Comparison of ENCODE assay signal across 1 cellular context in the genomic region with DNA sequence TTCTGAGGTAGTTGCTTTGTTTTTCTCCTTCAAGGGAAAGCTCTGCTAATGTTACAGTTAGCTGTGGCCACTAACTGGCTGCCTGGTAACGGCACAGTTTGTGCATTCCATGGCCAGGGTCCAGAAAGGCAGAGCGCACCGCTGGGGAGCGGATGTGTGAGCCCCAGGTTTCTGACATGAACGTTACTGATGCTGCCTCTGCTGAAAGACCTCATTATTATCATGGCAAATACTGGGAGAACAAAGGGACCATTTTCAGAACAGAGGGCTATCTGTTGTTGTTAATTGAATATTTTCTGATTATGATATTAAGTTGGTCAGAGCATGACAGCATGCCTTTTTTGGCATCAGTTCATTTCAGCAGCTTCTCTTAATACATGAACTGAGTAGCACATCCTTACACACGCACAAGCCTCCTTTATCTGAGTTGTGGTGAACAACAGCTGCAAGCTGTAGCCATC.
TF ChIP-seq lines count a peak whose summit lies in the region.

No MANE protein-coding gene starts in this region.

TF ChIP-seq in HepG2, 621 proteins besides CTCF, POLR2A, EP300 and RAD21 (continued from another document):
- TF ChIP-seq, protein P1, sequence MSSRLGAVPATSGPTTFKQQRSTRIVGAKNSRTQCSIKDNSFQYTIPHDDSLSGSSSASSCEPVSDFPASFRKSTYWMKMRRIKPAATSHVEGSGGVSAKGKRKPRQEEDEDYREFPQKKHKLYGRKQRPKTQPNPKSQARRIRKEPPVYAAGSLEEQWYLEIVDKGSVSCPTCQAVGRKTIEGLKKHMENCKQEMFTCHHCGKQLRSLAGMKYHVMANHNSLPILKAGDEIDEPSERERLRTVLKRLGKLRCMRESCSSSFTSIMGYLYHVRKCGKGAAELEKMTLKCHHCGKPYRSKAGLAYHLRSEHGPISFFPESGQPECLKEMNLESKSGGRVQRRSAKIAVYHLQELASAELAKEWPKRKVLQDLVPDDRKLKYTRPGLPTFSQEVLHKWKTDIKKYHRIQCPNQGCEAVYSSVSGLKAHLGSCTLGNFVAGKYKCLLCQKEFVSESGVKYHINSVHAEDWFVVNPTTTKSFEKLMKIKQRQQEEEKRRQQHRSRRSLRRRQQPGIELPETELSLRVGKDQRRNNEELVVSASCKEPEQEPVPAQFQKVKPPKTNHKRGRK (CRISPR knock-in tag; IDR thresholded peaks at IDR 0.05) = no peak
- TF ChIP-seq SYNCRIP (IDR thresholded peaks at IDR 0.05; ENCODE audit: insufficient read depth, low read depth, low read length) (no peak), AKAP8 (CRISPR knock-in tag; IDR thresholded peaks at IDR 0.05) (no peak), DNMT3B (CRISPR knock-in tag; conservative IDR thresholded peaks at IDR 0.05) (no peak), JUNB (CRISPR knock-in tag; IDR thresholded peaks at IDR 0.05; ENCODE audit: borderline replicate concordance) (no peak), IKZF1 (IDR thresholded peaks at IDR 0.05) (no peak), WIZ (CRISPR knock-in tag; IDR thresholded peaks at IDR 0.05) (no peak), MZF1 (CRISPR knock-in tag; IDR thresholded peaks at IDR 0.05; ENCODE audit: borderline replicate concordance) (no peak)
- TF ChIP-seq, protein P2, sequence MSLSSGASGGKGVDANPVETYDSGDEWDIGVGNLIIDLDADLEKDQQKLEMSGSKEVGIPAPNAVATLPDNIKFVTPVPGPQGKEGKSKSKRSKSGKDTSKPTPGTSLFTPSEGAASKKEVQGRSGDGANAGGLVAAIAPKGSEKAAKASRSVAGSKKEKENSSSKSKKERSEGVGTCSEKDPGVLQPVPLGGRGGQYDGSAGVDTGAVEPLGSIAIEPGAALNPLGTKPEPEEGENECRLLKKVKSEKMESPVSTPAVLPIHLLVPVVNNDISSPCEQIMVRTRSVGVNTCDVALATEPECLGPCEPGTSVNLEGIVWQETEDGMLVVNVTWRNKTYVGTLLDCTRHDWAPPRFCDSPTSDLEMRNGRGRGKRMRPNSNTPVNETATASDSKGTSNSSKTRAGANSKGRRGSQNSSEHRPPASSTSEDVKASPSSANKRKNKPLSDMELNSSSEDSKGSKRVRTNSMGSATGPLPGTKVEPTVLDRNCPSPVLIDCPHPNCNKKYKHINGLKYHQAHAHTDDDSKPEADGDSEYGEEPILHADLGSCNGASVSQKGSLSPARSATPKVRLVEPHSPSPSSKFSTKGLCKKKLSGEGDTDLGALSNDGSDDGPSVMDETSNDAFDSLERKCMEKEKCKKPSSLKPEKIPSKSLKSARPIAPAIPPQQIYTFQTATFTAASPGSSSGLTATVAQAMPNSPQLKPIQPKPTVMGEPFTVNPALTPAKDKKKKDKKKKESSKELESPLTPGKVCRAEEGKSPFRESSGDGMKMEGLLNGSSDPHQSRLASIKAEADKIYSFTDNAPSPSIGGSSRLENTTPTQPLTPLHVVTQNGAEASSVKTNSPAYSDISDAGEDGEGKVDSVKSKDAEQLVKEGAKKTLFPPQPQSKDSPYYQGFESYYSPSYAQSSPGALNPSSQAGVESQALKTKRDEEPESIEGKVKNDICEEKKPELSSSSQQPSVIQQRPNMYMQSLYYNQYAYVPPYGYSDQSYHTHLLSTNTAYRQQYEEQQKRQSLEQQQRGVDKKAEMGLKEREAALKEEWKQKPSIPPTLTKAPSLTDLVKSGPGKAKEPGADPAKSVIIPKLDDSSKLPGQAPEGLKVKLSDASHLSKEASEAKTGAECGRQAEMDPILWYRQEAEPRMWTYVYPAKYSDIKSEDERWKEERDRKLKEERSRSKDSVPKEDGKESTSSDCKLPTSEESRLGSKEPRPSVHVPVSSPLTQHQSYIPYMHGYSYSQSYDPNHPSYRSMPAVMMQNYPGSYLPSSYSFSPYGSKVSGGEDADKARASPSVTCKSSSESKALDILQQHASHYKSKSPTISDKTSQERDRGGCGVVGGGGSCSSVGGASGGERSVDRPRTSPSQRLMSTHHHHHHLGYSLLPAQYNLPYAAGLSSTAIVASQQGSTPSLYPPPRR (CRISPR knock-in tag; IDR thresholded peaks at IDR 0.05; ENCODE audit: borderline replicate concordance) = no peak
- TF ChIP-seq, protein P3, sequence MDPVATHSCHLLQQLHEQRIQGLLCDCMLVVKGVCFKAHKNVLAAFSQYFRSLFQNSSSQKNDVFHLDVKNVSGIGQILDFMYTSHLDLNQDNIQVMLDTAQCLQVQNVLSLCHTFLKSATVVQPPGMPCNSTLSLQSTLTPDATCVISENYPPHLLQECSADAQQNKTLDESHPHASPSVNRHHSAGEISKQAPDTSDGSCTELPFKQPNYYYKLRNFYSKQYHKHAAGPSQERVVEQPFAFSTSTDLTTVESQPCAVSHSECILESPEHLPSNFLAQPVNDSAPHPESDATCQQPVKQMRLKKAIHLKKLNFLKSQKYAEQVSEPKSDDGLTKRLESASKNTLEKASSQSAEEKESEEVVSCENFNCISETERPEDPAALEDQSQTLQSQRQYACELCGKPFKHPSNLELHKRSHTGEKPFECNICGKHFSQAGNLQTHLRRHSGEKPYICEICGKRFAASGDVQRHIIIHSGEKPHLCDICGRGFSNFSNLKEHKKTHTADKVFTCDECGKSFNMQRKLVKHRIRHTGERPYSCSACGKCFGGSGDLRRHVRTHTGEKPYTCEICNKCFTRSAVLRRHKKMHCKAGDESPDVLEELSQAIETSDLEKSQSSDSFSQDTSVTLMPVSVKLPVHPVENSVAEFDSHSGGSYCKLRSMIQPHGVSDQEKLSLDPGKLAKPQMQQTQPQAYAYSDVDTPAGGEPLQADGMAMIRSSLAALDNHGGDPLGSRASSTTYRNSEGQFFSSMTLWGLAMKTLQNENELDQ (CRISPR knock-in tag; IDR thresholded peaks at IDR 0.05; ENCODE audit: borderline replicate concordance) = no peak
TF ChIP-seq in HepG2: peak in this region for 0.
